Comparison of ENCODE assay signal across 1 cellular context in genomic region chr1:25545767-25546166, GRCh38.
TF ChIP-seq lines count a peak whose summit lies in the region.

No MANE protein-coding gene starts in this region.

TF ChIP-seq in HepG2, 621 proteins besides CTCF, POLR2A, EP300 and RAD21 (continued from another document):
- no peak for TF ChIP-seq ZBTB40 (IDR thresholded peaks at IDR 0.05)
- no peak for TF ChIP-seq ZBTB40 (CRISPR knock-in tag; IDR thresholded peaks at IDR 0.05)
